Comparison of ENCODE assay signal across 8 cellular contexts in genomic region chr9:136527721-136528710, GRCh38. TPM values are rescaled to one million over a fixed set of nuclear protein-coding genes. Genes with fewer than 3 reads are reported as not detected.
A peak's percentile ranks its signal among the peaks of the same experiment; 100 is the strongest.
DNase-seq lines count a peak whose midpoint lies in the region; ATAC-seq, FAIRE-seq and TF ChIP-seq lines count a peak whose summit lies in the region.

No MANE protein-coding gene starts in this region.

- peaks cover 5% of the 10 kb centered on the region for H3K36me3 Mint-ChIP-seq in T-helper 2 cell treated with Interferon-gamma antibody and Interleukin-4, amounts not matched to agents 5 μg/mL and 100 μg/mL, for 36 hours (ENCODE audit: low read depth)
- no peaks in the 10 kb centered on the region for H3K36me3 Mint-ChIP-seq in type B pancreatic cell

- no peak for ATAC-seq in lower lobe of right lung
- ATAC-seq in HG03025 (IDR thresholded peaks at IDR 0.05; ENCODE audit: low FRiP score, unreplicated experiment), result no peak
- no peak for ATAC-seq in HG03571 (IDR thresholded peaks at IDR 0.05; ENCODE audit: unreplicated experiment)

- no peaks in the 10 kb centered on the region for H3K27me3 ChIP-seq in lower lobe of right lung (ENCODE audit: low read depth)

- H3K27ac ChIP-seq in lower lobe of right lung, result peak overlapping the region; percentile 74

- no peak overlapping the region for H3K4me3 ChIP-seq in lower lobe of right lung

- H3K4me3 Mint-ChIP-seq in T-helper 2 cell treated with Interferon-gamma antibody and Interleukin-4, amounts not matched to agents 5 μg/mL and 100 μg/mL, for 36 hours, result no peak overlapping the region
- H3K4me3 Mint-ChIP-seq in type B pancreatic cell, result no peak overlapping the region

- intact Hi-C loops in lower lobe of right lung (cut with DNase I), result no loop called here

- H3K27me3 Mint-ChIP-seq in T-helper 2 cell treated with Interferon-gamma antibody and Interleukin-4, amounts not matched to agents 5 μg/mL and 100 μg/mL, for 36 hours (ENCODE audit: low read depth), result no peaks in the 10 kb centered on the region
- no peaks in the 10 kb centered on the region for H3K27me3 Mint-ChIP-seq in type B pancreatic cell

- TF ChIP-seq POLR2A in H54 (IDR thresholded peaks at IDR 0.05; ENCODE audit: low read depth, low read length), result no peak

- H3K4me1 ChIP-seq in lower lobe of right lung, result peaks cover 100% of the 10 kb centered on the region

- H3K27ac Mint-ChIP-seq in T-helper 2 cell treated with Interferon-gamma antibody and Interleukin-4, amounts not matched to agents 5 μg/mL and 100 μg/mL, for 36 hours, result peak overlapping the region; percentile 45
- no peak overlapping the region for H3K27ac Mint-ChIP-seq in type B pancreatic cell

- peaks cover 13% of the 10 kb centered on the region for H3K4me1 Mint-ChIP-seq in T-helper 2 cell treated with Interferon-gamma antibody and Interleukin-4, amounts not matched to agents 5 μg/mL and 100 μg/mL, for 36 hours (ENCODE audit: low read depth)
- peaks cover 14% of the 10 kb centered on the region for H3K4me1 Mint-ChIP-seq in type B pancreatic cell (ENCODE audit: unreplicated experiment)

- peaks cover 9% of the 10 kb centered on the region for H3K36me3 ChIP-seq in lower lobe of right lung

- TF ChIP-seq CTCF in lower lobe of right lung (IDR thresholded peaks at IDR 0.05) (no peak), type B pancreatic cell (conservative IDR thresholded peaks at IDR 0.05) (no peak)

- peak; percentile 77 for DNase-seq in AG20443 (ENCODE audit: low spot score)
- peak; percentile 78 for DNase-seq in H54 (ENCODE audit: insufficient read length, low spot score)
- DNase-seq in T-helper 2 cell treated with Interferon-gamma antibody and Interleukin-4, amounts not matched to agents 5 μg/mL and 100 μg/mL, for 36 hours (ENCODE audit: low spot score), result no peak
- DNase-seq in lower lobe of right lung, result no peak
- DNase-seq in NCI-H1105 treated with DMSO at 0.1 percent for 48 hours (lab: John Stamatoyannopoulos, UW), result no peak
- no peak for DNase-seq in type B pancreatic cell (ENCODE audit: extremely low spot score, unreplicated experiment)

- no peaks in the 10 kb centered on the region for H3K9me3 ChIP-seq in lower lobe of right lung

- no peaks in the 10 kb centered on the region for H3K9me3 Mint-ChIP-seq in T-helper 2 cell treated with Interferon-gamma antibody and Interleukin-4, amounts not matched to agents 5 μg/mL and 100 μg/mL, for 36 hours
- H3K9me3 Mint-ChIP-seq in type B pancreatic cell, result no peaks in the 10 kb centered on the region

- no peak for FAIRE-seq in H54 (lab: Jason Lieb, UNC)

RNA-seq across cellular contexts. Expression of gene NOTCH1, which starts 17.8 kb away (rescaled TPM):
- 91.4 TPM for total RNA-seq in lower lobe of right lung
- total RNA-seq in type B pancreatic cell (ENCODE audit: low replicate concordance), result 36.5 and 53.1 TPM in 2 replicates

RNA-seq across cellular contexts. Expression of gene SEC16A, which starts 45.2 kb away (rescaled TPM):
- total RNA-seq in lower lobe of right lung (66.5 TPM), type B pancreatic cell (ENCODE audit: low replicate concordance) (74.6 and 95.0 TPM in 2 replicates)

Comparison
In these comparisons a context has a peak if more than half of its experiments do, and no peak if none do; other contexts are left out.
1. DNase-seq: peak in AG20443 (single experiment) and H54 (single experiment); none in T-helper 2 cell treated with Interferon-gamma antibody and Interleukin-4, amounts not matched to agents 5 μg/mL and 100 μg/mL, for 36 hours (single experiment), lower lobe of right lung (single experiment), NCI-H1105 treated with DMSO at 0.1 percent for 48 hours (single experiment) and type B pancreatic cell (single experiment).